Comparison of ENCODE assay signal across 21 cellular contexts in the genomic region with DNA sequence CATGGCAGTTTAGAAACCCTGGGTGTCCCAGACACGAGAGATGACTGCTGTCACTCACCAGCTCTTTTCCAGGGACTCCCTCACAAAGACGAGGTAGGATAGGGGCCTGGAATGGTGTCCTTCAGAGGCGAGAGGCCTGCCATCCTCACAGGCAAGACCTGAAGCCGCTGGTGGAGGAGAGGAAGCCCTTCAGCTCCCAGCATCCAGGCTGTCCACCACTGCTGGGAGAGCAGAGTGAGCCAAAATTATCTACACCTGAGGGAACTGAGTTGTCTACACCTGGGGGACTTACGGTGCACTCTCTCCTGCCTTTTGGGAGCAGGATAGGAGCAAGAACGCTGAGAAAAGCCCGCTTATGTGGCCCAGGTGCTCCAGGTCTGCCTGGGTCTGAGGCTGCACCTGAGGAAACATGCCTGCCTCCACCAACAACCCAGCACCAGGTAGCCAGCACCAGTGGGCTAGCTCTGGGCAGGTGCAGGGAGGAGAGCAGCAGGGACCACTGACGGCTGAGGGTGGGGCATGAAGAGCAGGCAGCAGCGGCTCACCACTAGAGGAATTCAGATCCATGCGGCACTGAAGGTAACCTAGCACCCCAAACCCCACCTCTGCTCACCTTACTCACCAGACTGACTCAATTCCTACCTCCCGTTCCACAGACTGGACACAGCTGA.
DNase-seq lines count a peak whose midpoint lies in the region; ATAC-seq, FAIRE-seq and TF ChIP-seq lines count a peak whose summit lies in the region.
"Had no signal": no experiment of that assay in that cellular context is flagged by ENCODE, and none has a peak within 500 bp of the region (broad histone marks: within the 10 kb centered on the region; RNA-seq: fewer than 3 reads in every experiment).

No MANE protein-coding gene starts in this region.

- CTCF ChIA-PET in GM10248 (lab: Yijun Ruan, JAX): interaction anchor here (0.9 to 1.8 kb wide), 2 partner anchors 29 to 231 kb away, joined by 3 to 4 read pairs; no protein-coding TSS in a partner anchor

- peak; percentile 72 for FAIRE-seq in bronchial epithelial cell (lab: Jason Lieb, UNC)
- FAIRE-seq: G401.6, GM12878 had no signal

- H3K27ac ChIP-seq in HUES48 (ENCODE audit: low read depth, low read length) (peak overlapping the region; percentile 82), upper lobe of right lung (no peak overlapping the region)
- H3K27ac ChIP-seq: KMS-11, SJSA1 had no signal

- DNase-seq in bronchial epithelial cell (ENCODE audit: low read depth) (no peak), iPS-NIHi7 (ENCODE audit: extremely low spot score) (peak; percentile 34), GM10248 (ENCODE audit: extremely low spot score) (no peak), upper lobe of right lung (no peak)
- no peak for DNase-seq in stimulated activated naive CD8-positive, alpha-beta T cell treated with anti-CD3 and anti-CD28 coated beads, Interleukin-15, Interleukin-2, amounts not matched to agents 100 U/mL and 50 U/mL, for 24 hours
- no peak for DNase-seq in NK-92 treated with Interleukin-12 subunit alpha and Interleukin-12 subunit beta, amount 100 ng/mL, for 24 hours (lab: John Stamatoyannopoulos, UW)
- DNase-seq in stimulated activated CD4-positive, alpha-beta T cell treated with anti-CD3 and anti-CD28 coated beads, Interleukin-2, amount 100 ng/mL, for 48 hours: no peak
- DNase-seq: CD4-positive, alpha-beta memory T cell; DMS79; NCI-H1048; NCI-H1436 treated with DMSO at 0.1 percent for 48 hours; NCI-H2029 treated with DMSO at 0.1 percent for 48 hours; NCI-H2171 treated with DMSO at 0.1 percent for 48 hours; NCI-H446 treated with DMSO at 0.1 percent for 48 hours; NCI-H82 had no signal

- TF ChIP-seq CTCF in bronchial epithelial cell (IDR thresholded peaks at IDR 0.05; ENCODE audit: insufficient read depth, low read length, severe bottlenecking) (no peak), GM10248 (IDR thresholded peaks at IDR 0.05; ENCODE audit: control extremely low read depth, extremely low read depth, low read depth, missing control alignments) (no peak), upper lobe of right lung (IDR thresholded peaks at IDR 0.05) (no peak)

- H3K4me1 ChIP-seq in HUES48 (ENCODE audit: control insufficient read depth, insufficient read depth, low read length): peaks cover 49% of the 10 kb centered on the region
- H3K4me1 ChIP-seq in upper lobe of right lung: no peaks in the 10 kb centered on the region
- H3K4me1 ChIP-seq: SJSA1 had no signal

- ATAC-seq in stimulated activated naive CD8-positive, alpha-beta T cell treated with anti-CD3 and anti-CD28 coated beads, Interleukin-15, Interleukin-2, amounts not matched to agents 100 U/mL and 50 U/mL, for 24 hours: peak; percentile 19
- ATAC-seq in upper lobe of right lung: no peak
- ATAC-seq: GM12878, HCT116 had no signal

- no peaks in the 10 kb centered on the region for H3K9me3 ChIP-seq in HUES48 (ENCODE audit: control insufficient read depth, insufficient read depth, low read length)
- H3K9me3 ChIP-seq in upper lobe of right lung: no peaks in the 10 kb centered on the region
- H3K9me3 ChIP-seq: SJSA1 had no signal

- H3K36me3 ChIP-seq in HUES48 (ENCODE audit: control insufficient read depth, insufficient read depth, low read length): no peaks in the 10 kb centered on the region
- H3K36me3 ChIP-seq in bronchial epithelial cell (ENCODE audit: control insufficient read depth, insufficient read depth, low read length): no peaks in the 10 kb centered on the region
- H3K36me3 ChIP-seq in upper lobe of right lung: no peaks in the 10 kb centered on the region
- H3K36me3 ChIP-seq: SJSA1 had no signal

- H3K9ac ChIP-seq in HUES48 (ENCODE audit: low read depth, low read length): no peak overlapping the region
- H3K9ac ChIP-seq: KMS-11 had no signal

- H3K4me3 ChIP-seq in HUES48 (ENCODE audit: low read depth, low read length) (peak overlapping the region; percentile 20; the same call in 1 of the 2 replicates), bronchial epithelial cell (ENCODE audit: low read depth, low read length) (no peak overlapping the region), upper lobe of right lung (no peak overlapping the region)
- H3K4me3 ChIP-seq: GM12878, SJSA1 had no signal

- intact Hi-C loops in upper lobe of right lung (cut with DNase I): no loop called here

- H3K27me3 ChIP-seq in HUES48 (ENCODE audit: control insufficient read depth, insufficient read depth, low read length) (peaks cover 78% of the 10 kb centered on the region), bronchial epithelial cell (ENCODE audit: control insufficient read depth, insufficient read depth, low read length) (no peaks in the 10 kb centered on the region), upper lobe of right lung (no peaks in the 10 kb centered on the region)
- H3K27me3 ChIP-seq: SJSA1 had no signal

- POLR2A ChIA-PET in GM10248 (lab: Yijun Ruan, JAX): no interaction called here
